ENCODE assay signal across 8 cellular contexts in genomic region chr3:172709776-172710708, GRCh38. TPM values are rescaled to one million over a fixed set of nuclear protein-coding genes. Genes with fewer than 3 reads are reported as not detected.
DNase-seq lines count a peak whose midpoint lies in the region; ATAC-seq and TF ChIP-seq lines count a peak whose summit lies in the region.

No MANE protein-coding gene starts in this region.

- H3K36me3 Mint-ChIP-seq in activated naive CD4-positive, alpha-beta T cell treated with anti-CD3 and anti-CD28 coated beads, Interleukin-2, amount 10 ng/mL, durations not matched to agents 7 days and 5 days, result no peaks in the 10 kb centered on the region
- no peaks in the 10 kb centered on the region for H3K36me3 Mint-ChIP-seq in neural progenitor cell

- no peaks in the 10 kb centered on the region for H4K20me1 ChIP-seq in neural progenitor cell (ENCODE audit: low read depth)

- peak overlapping the region; percentile 50 for H3K9ac ChIP-seq in neural progenitor cell

- no peak overlapping the region for H3K27ac Mint-ChIP-seq in activated naive CD4-positive, alpha-beta T cell treated with anti-CD3 and anti-CD28 coated beads, Interleukin-2, amount 10 ng/mL, durations not matched to agents 7 days and 5 days
- no peak overlapping the region for H3K27ac Mint-ChIP-seq in neural progenitor cell

- peaks cover 16% of the 10 kb centered on the region for H3K4me1 Mint-ChIP-seq in activated naive CD4-positive, alpha-beta T cell treated with anti-CD3 and anti-CD28 coated beads, Interleukin-2, amount 10 ng/mL, durations not matched to agents 7 days and 5 days
- H3K4me1 Mint-ChIP-seq in neural progenitor cell, result peaks cover 17% of the 10 kb centered on the region

- H3K4me1 ChIP-seq in gastroesophageal sphincter (peaks cover 0 to 22% (median 6%) of the 10 kb centered on the region in 3 donors), neural progenitor cell (peaks cover 3% of the 10 kb centered on the region)

- peaks cover 8% of the 10 kb centered on the region for H3K79me2 ChIP-seq in neural progenitor cell (ENCODE audit: low read depth)

- H3K4me3 ChIP-seq in gastroesophageal sphincter (peak overlapping the region; percentile 60 to 61), neural progenitor cell (peak overlapping the region; percentile 78)

- DNase-seq in CD1c-positive myeloid dendritic cell (ENCODE audit: extremely low spot score), result peak; percentile 47
- DNase-seq in NCI-H187 (lab: John Stamatoyannopoulos, UW), result peak; percentile 27 to 64
- peak; percentile 26 for DNase-seq in activated naive CD4-positive, alpha-beta T cell treated with anti-CD3 and anti-CD28 coated beads, Interleukin-2, amount 10 ng/mL, durations not matched to agents 7 days and 5 days
- DNase-seq in neural progenitor cell (ENCODE audit: low spot score), result peak; percentile 52

- ATAC-seq in GM19438 (IDR thresholded peaks at IDR 0.05; ENCODE audit: low read depth, unreplicated experiment) (peak; percentile 4), gastroesophageal sphincter (peak; percentile 50), GM19452 (IDR thresholded peaks at IDR 0.05; ENCODE audit: unreplicated experiment) (no peak), GM18870 (IDR thresholded peaks at IDR 0.05; ENCODE audit: unreplicated experiment) (no peak)

- peak overlapping the region; percentile 72 for H2AFZ ChIP-seq in neural progenitor cell (replicated peaks)

- H3K4me2 ChIP-seq in neural progenitor cell, result peak overlapping the region; percentile 83

- 2% methylated on average over 12 to 14 of the region's 21 CpGs for WGBS in gastroesophageal sphincter (ENCODE audit: low coverage in 1 of 2), 2 donors

- H3K27ac ChIP-seq in gastroesophageal sphincter (peak overlapping the region; percentile 66 to 95 (median 90)), neural progenitor cell (no peak overlapping the region)

- peak overlapping the region; percentile 90 for H3K4me3 Mint-ChIP-seq in activated naive CD4-positive, alpha-beta T cell treated with anti-CD3 and anti-CD28 coated beads, Interleukin-2, amount 10 ng/mL, durations not matched to agents 7 days and 5 days
- H3K4me3 Mint-ChIP-seq in neural progenitor cell, result peak overlapping the region; percentile 92

- CTCF ChIA-PET in activated naive CD4-positive, alpha-beta T cell treated with anti-CD3 and anti-CD28 coated beads, Interleukin-2, amount 10 ng/mL, durations not matched to agents 7 days and 5 days (lab: Charles Lee), result interaction anchor here (0.6 to 7.6 kb wide), 8 partner anchors 10 to 44 kb away, joined by 3 to 58 read pairs (median 4); no protein-coding TSS in a partner anchor

- H3K27me3 ChIP-seq in gastroesophageal sphincter (no peaks in the 10 kb centered on the region), neural progenitor cell (no peaks in the 10 kb centered on the region)

- H3K27me3 Mint-ChIP-seq in activated naive CD4-positive, alpha-beta T cell treated with anti-CD3 and anti-CD28 coated beads, Interleukin-2, amount 10 ng/mL, durations not matched to agents 7 days and 5 days, result peaks cover 22% of the 10 kb centered on the region
- H3K27me3 Mint-ChIP-seq in neural progenitor cell (ENCODE audit: insufficient read depth, low read depth), result peaks cover 2% of the 10 kb centered on the region

- H3K9me3 ChIP-seq in gastroesophageal sphincter (no peaks in the 10 kb centered on the region), neural progenitor cell (ENCODE audit: low read depth) (no peaks in the 10 kb centered on the region)

- peaks cover 13% of the 10 kb centered on the region for H3F3A ChIP-seq in neural progenitor cell (ENCODE audit: low read depth)

- H3K36me3 ChIP-seq in gastroesophageal sphincter (no peaks in the 10 kb centered on the region), neural progenitor cell (no peaks in the 10 kb centered on the region)

- no peak for TF ChIP-seq EP300 in gastroesophageal sphincter (IDR thresholded peaks at IDR 0.05)

- no peak for TF ChIP-seq POLR2A in gastroesophageal sphincter (IDR thresholded peaks at IDR 0.05)

- TF ChIP-seq CTCF in gastroesophageal sphincter (IDR thresholded peaks at IDR 0.05) (no peak), neural progenitor cell (IDR thresholded peaks at IDR 0.05) (no peak)

- no peaks in the 10 kb centered on the region for H3K9me3 Mint-ChIP-seq in activated naive CD4-positive, alpha-beta T cell treated with anti-CD3 and anti-CD28 coated beads, Interleukin-2, amount 10 ng/mL, durations not matched to agents 7 days and 5 days
- no peaks in the 10 kb centered on the region for H3K9me3 Mint-ChIP-seq in neural progenitor cell

RNA-seq across cellular contexts. Expression of gene NCEH1, which starts 0.8 kb away (rescaled TPM):
- total RNA-seq in gastroesophageal sphincter, result 1 to 10 TPM; 4.5 to 9.3 (median 6.1) TPM
- 3.7 and 7.7 TPM in 2 replicates for total RNA-seq in neural progenitor cell (ENCODE audit: low replicate concordance)

RNA-seq across cellular contexts. Expression of gene ECT2, which starts 40.5 kb away (rescaled TPM):
- total RNA-seq in gastroesophageal sphincter, result 1 to 10 TPM; 3.7 to 6.8 (median 5.8) TPM
- total RNA-seq in neural progenitor cell (ENCODE audit: low replicate concordance), result 163 and 267 TPM in 2 replicates

Comparison
In these comparisons a context has a peak if more than half of its experiments do, and no peak if none do; other contexts are left out.
1. ATAC-seq: peak in GM19438 (single experiment) and gastroesophageal sphincter (single experiment); none in GM19452 (single experiment) and GM18870 (single experiment).
2. RNA of gene ECT2, which starts 40.5 kb away (total RNA-seq): 163 to 267 TPM in neural progenitor cell; 3.7 to 6.8 TPM in gastroesophageal sphincter; every median in the first group is over 10 times any median in the second.
3. Peak in every context shown above with its lines, with median percentiles within 50 percentile points of each other: DNase-seq.